Comparison of ENCODE assay signal across 12 cellular contexts in genomic region chr7:128201690-128202085, GRCh38. TPM values are rescaled to one million over a fixed set of nuclear protein-coding genes. Genes with fewer than 3 reads are reported as not detected.
DNase-seq lines count a peak whose midpoint lies in the region; ATAC-seq and TF ChIP-seq lines count a peak whose summit lies in the region.
"Had no signal": no experiment of that assay in that cellular context is flagged by ENCODE, and none has a peak within 500 bp of the region (broad histone marks: within the 10 kb centered on the region; RNA-seq: fewer than 3 reads in every experiment).

No MANE protein-coding gene starts in this region.

- no peaks in the 10 kb centered on the region for H3K36me3 Mint-ChIP-seq in H9 (ENCODE audit: insufficient read depth in 1 of 3, low read depth in 3 of 3)
- H3K36me3 Mint-ChIP-seq in activated CD8-positive, alpha-beta T cell treated with anti-CD3 and anti-CD28 coated beads for 36 hours (ENCODE audit: low read depth) = no peaks in the 10 kb centered on the region

- TF ChIP-seq POLR2A in thyroid gland (IDR thresholded peaks at IDR 0.05) = no peak

- H3K4me2 ChIP-seq in H9 (ENCODE audit: insufficient read depth, insufficient read length, low read length) = peak overlapping the region; percentile 77

- H3K27ac Mint-ChIP-seq in H9 = no peak overlapping the region
- no peak overlapping the region for H3K27ac Mint-ChIP-seq in activated CD8-positive, alpha-beta T cell treated with anti-CD3 and anti-CD28 coated beads for 36 hours

- H4K20me1 ChIP-seq in H9 (ENCODE audit: control insufficient read depth, insufficient read depth, insufficient read length) = no peaks in the 10 kb centered on the region

- H3K23me2 ChIP-seq in H9 (ENCODE audit: insufficient read length, low read depth, low read length, poor library complexity, severe bottlenecking) = peaks cover 5% of the 10 kb centered on the region

- no peaks in the 10 kb centered on the region for H3K36me3 ChIP-seq in iPS-15b (ENCODE audit: control insufficient read depth, insufficient read depth, low read length)
- H3K36me3 ChIP-seq in thyroid gland = no peaks in the 10 kb centered on the region

- peaks cover 20 to 29% of the 10 kb centered on the region in 2 experiments for H3K4me1 Mint-ChIP-seq in H9
- H3K4me1 Mint-ChIP-seq in activated CD8-positive, alpha-beta T cell treated with anti-CD3 and anti-CD28 coated beads for 36 hours (ENCODE audit: low read depth) = peaks cover 9% of the 10 kb centered on the region

- H3K23ac ChIP-seq in H9 (ENCODE audit: insufficient read length, low read depth, low read length) = no peak overlapping the region

- peaks cover 89% of the 10 kb centered on the region for H3K27me3 Mint-ChIP-seq in H9 (ENCODE audit: low read depth)
- peaks cover 42% of the 10 kb centered on the region for H3K27me3 Mint-ChIP-seq in activated CD8-positive, alpha-beta T cell treated with anti-CD3 and anti-CD28 coated beads for 36 hours

- H3K9me3 ChIP-seq in H9 (ENCODE audit: control insufficient read depth, low read depth, low read length) (no peaks in the 10 kb centered on the region), iPS-15b (ENCODE audit: control insufficient read depth, insufficient read depth, low read length) (no peaks in the 10 kb centered on the region), thyroid gland (no peaks in the 10 kb centered on the region)

- intact Hi-C loops in activated CD8-positive, alpha-beta T cell treated with anti-CD3 and anti-CD28 coated beads for 36 hours (cut with micrococcal nuclease) = loop anchor here (10.0 kb wide), 1 partner anchor 167 kb away; the partner anchor contains the start of gene LRRC4
- intact Hi-C loops in thyroid gland (cut with DNase I) = no loop called here

- H3K79me1 ChIP-seq in H9 (ENCODE audit: insufficient read depth, low read depth, low read length, poor library complexity, severe bottlenecking) = no peaks in the 10 kb centered on the region

- H2BK120ac ChIP-seq in H9 (ENCODE audit: low read depth, low read length, poor library complexity, severe bottlenecking) = no peak overlapping the region

- no peak overlapping the region for H2BK5ac ChIP-seq in H9 (ENCODE audit: insufficient read length, low read length)

- H3T11ph ChIP-seq in H9 (ENCODE audit: low read length) = no peak overlapping the region

- no peak overlapping the region for H3K27ac ChIP-seq in H9 (ENCODE audit: insufficient read length, low read depth, low read length)
- H3K27ac ChIP-seq in thyroid gland = no peak overlapping the region

- DNase-seq in H9 (peak; percentile 17), retinal pigment epithelial cell (ENCODE audit: low read depth) (no peak), NOMO-1 treated with dmso at 0.1 percent for 144 hours (lab: John Stamatoyannopoulos, UW; ENCODE audit: unreplicated experiment) (no peak), thyroid gland (no peak), AG08396 (ENCODE audit: low spot score) (no peak)
- no peak for DNase-seq in activated CD8-positive, alpha-beta T cell treated with anti-CD3 and anti-CD28 coated beads for 36 hours
- DNase-seq: activated gamma-delta T cell, DMS79 treated with DMSO at 0.1 percent for 48 hours, mesenchymal stem cell, NCI-H2171 had no signal

- H3K56ac ChIP-seq in H9 (ENCODE audit: insufficient read length, low read depth, low read length) = no peak overlapping the region

- POLR2A ChIA-PET in activated CD8-positive, alpha-beta T cell treated with anti-CD3 and anti-CD28 coated beads for 36 hours (lab: Charles Lee) = no interaction called here

- no peaks in the 10 kb centered on the region for H3K79me2 ChIP-seq in H9 (ENCODE audit: insufficient read depth, low read length)

- no peak overlapping the region for H3K18ac ChIP-seq in H9 (ENCODE audit: insufficient read length, low read depth, low read length)

- TF ChIP-seq CTCF in H9 (conservative IDR thresholded peaks at IDR 0.05) (no peak), retinal pigment epithelial cell (conservative IDR thresholded peaks at IDR 0.05; ENCODE audit: low read depth, low read length) (no peak), thyroid gland (IDR thresholded peaks at IDR 0.05) (no peak)
- no peak for TF ChIP-seq CTCF in activated CD8-positive, alpha-beta T cell treated with anti-CD3 and anti-CD28 coated beads for 36 hours (IDR thresholded peaks at IDR 0.05)

- no peak overlapping the region for H4K91ac ChIP-seq in H9 (ENCODE audit: insufficient read length, low read depth, low read length)

- CTCF ChIA-PET in activated CD8-positive, alpha-beta T cell treated with anti-CD3 and anti-CD28 coated beads for 36 hours (lab: Charles Lee) = no interaction called here

- H4K5ac ChIP-seq in H9 (ENCODE audit: insufficient read length, low read depth, low read length) = no peak overlapping the region

- no peak overlapping the region for H2BK12ac ChIP-seq in H9 (ENCODE audit: insufficient read length, low read depth, low read length)

- H2BK15ac ChIP-seq in H9 (ENCODE audit: low read depth, low read length) = no peak overlapping the region

- H4K8ac ChIP-seq in H9 (replicated peaks; ENCODE audit: insufficient read length, low read depth, low read length) = no peak overlapping the region

- no peak overlapping the region for H3K4ac ChIP-seq in H9 (ENCODE audit: low read depth, low read length)

- no peak overlapping the region for H2BK20ac ChIP-seq in H9 (ENCODE audit: low read depth, low read length, poor library complexity, severe bottlenecking)

- H2AFZ ChIP-seq in H9 (ENCODE audit: low read length) = no peak overlapping the region

- H3K9me3 Mint-ChIP-seq in H9 = peaks cover 4% of the 10 kb centered on the region in 2 experiments
- peaks cover under 1% of the 10 kb centered on the region for H3K9me3 Mint-ChIP-seq in activated CD8-positive, alpha-beta T cell treated with anti-CD3 and anti-CD28 coated beads for 36 hours

- H3K9ac ChIP-seq in H9 (ENCODE audit: extremely low read depth, insufficient read length, low read length) (no peak overlapping the region), iPS-15b (ENCODE audit: low read depth, low read length) (no peak overlapping the region)

- no CpG with 5 or more reads among the region's 17 CpGs for WGBS in H9 (ENCODE audit: extremely low coverage, insufficient read length, low lambda C conversion rate)
- 11 to 12% methylated on average over 16 to 17 of the region's 17 CpGs for WGBS in thyroid gland, 2 donors

- H3K14ac ChIP-seq in H9 (ENCODE audit: insufficient read depth, low read length) = no peak overlapping the region

- 0 out of 2 replicates have a peak, but pooled peaks cover 4% of the 10 kb centered on the region for H3K4me1 ChIP-seq in H9 (ENCODE audit: insufficient read depth, low read length)
- no peaks in the 10 kb centered on the region for H3K4me1 ChIP-seq in iPS-15b (ENCODE audit: control insufficient read depth, insufficient read depth, low read length)
- H3K4me1 ChIP-seq in thyroid gland = peaks cover 8% of the 10 kb centered on the region in 2 donors

- no peak overlapping the region for H2AK5ac ChIP-seq in H9 (ENCODE audit: insufficient read length, low read length)

- H3K27me3 ChIP-seq in H9 (ENCODE audit: insufficient read depth, low read length) = peaks cover 15% of the 10 kb centered on the region
- H3K27me3 ChIP-seq in iPS-15b (ENCODE audit: control insufficient read depth, insufficient read depth, low read length) = peaks cover 60% of the 10 kb centered on the region
- peaks cover 6% of the 10 kb centered on the region for H3K27me3 ChIP-seq in thyroid gland

- no peak for ATAC-seq in activated CD8-positive, alpha-beta T cell treated with anti-CD3 and anti-CD28 coated beads for 36 hours
- ATAC-seq: Panc1 had no signal

- H3K4me3 Mint-ChIP-seq in H9 = peak overlapping the region; percentile 50 to 76
- H3K4me3 Mint-ChIP-seq in activated CD8-positive, alpha-beta T cell treated with anti-CD3 and anti-CD28 coated beads for 36 hours = peak overlapping the region; percentile 41

- peak overlapping the region; percentile 81 for H3K4me3 ChIP-seq in iPS-15b (ENCODE audit: low read depth, low read length)
- H3K4me3 ChIP-seq in retinal pigment epithelial cell (ENCODE audit: low read length) = peak overlapping the region; percentile 13
- no peak overlapping the region for H3K4me3 ChIP-seq in thyroid gland (replicated peaks in 1 of 3)

RNA-seq across cellular contexts. Expression of gene LEP, which starts 39.4 kb away (rescaled TPM):
- total RNA-seq in H9 (2021) (not detected in 2 replicates), thyroid gland (under 1 TPM in 2 of 4 donors, not detected in 2; 0.11 to 0.40 TPM)
- not detected for total RNA-seq in activated CD8-positive, alpha-beta T cell treated with anti-CD3 and anti-CD28 coated beads for 36 hours

Comparison
In these comparisons a context has a peak if more than half of its experiments do, and no peak if none do; other contexts are left out.
1. H3K4me3 ChIP-seq: peak in iPS-15b (single experiment) and retinal pigment epithelial cell (single experiment); none in thyroid gland (0 of 3).